9 cellular contexts compared by ENCODE assay signal in the genomic region with DNA sequence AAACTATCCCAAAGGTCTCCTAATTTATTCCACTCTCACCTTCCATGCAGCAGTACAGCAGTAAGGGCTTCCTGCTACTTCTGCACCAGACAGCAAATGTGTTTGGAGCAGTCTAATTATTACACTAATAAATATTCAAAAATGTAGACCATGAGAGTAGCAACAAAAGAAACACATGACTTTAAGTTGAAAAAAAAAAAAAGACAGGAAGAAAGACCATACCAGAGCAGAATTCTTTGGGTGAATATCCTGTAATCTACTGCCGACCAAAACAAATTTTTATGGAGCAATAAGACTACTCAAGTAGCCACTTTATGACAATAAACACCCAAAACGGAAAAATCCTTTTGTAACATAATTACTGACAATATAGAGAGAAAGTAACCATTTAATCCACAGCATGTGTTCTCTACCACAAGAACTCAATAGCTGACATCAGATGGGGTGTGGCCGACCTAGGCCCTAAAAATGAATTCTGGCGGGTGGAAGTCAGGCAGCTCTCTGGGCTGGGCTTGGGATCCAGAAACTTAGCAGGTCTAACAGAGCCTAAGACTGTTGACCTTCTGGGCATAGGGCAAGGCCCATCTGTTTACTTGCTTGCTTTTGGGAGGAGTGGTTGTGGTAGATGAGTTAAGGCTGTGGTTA. TPM values are rescaled to one million over a fixed set of nuclear protein-coding genes. Genes with fewer than 3 reads are reported as not detected.
A peak's percentile ranks its signal among the peaks of the same experiment; 100 is the strongest.
DNase-seq lines count a peak whose midpoint lies in the region; ATAC-seq and TF ChIP-seq lines count a peak whose summit lies in the region.
"Had no signal": no experiment of that assay in that cellular context is flagged by ENCODE, and none has a peak within 500 bp of the region (broad histone marks: within the 10 kb centered on the region; RNA-seq: fewer than 3 reads in every experiment).

No MANE protein-coding gene starts in this region.

- H3K27me3 Mint-ChIP-seq in activated B cell treated with CpG ODN at 0.5 μM for 24 hours = no peaks in the 10 kb centered on the region

- POLR2A ChIA-PET in activated B cell treated with CpG ODN at 0.5 μM for 24 hours (lab: Charles Lee) = no interaction called here

- peak overlapping the region; percentile 86 for H3K27ac Mint-ChIP-seq in activated B cell treated with CpG ODN at 0.5 μM for 24 hours

- no peak overlapping the region for H3K4me3 ChIP-seq in cardiac muscle cell
- H3K4me3 ChIP-seq in fibroblast of the aortic adventitia (ENCODE audit: low read depth, low read length) = no peak overlapping the region
- H3K4me3 ChIP-seq in tibial artery = no peak overlapping the region
- no peak overlapping the region for H3K4me3 ChIP-seq in dorsolateral prefrontal cortex

- H3K36me3 ChIP-seq in cardiac muscle cell (no peaks in the 10 kb centered on the region), tibial artery (no peaks in the 10 kb centered on the region)

- ATAC-seq in Right ventricle myocardium inferior (no peak), activated B cell treated with CpG ODN at 0.5 μM for 24 hours (ENCODE audit: low read depth) (no peak), GM21360 (IDR thresholded peaks at IDR 0.05; ENCODE audit: unreplicated experiment) (no peak)

- H3K9me3 ChIP-seq in cardiac muscle cell (ENCODE audit: low read depth) (no peaks in the 10 kb centered on the region), tibial artery (no peaks in the 10 kb centered on the region)

- H3K4me1 ChIP-seq in cardiac muscle cell (ENCODE audit: low read depth) (peaks cover 33% of the 10 kb centered on the region), tibial artery (peaks cover 0 to 74% (median 34%) of the 10 kb centered on the region in 4 donors)

- peaks cover 74% of the 10 kb centered on the region for H3K4me1 Mint-ChIP-seq in activated B cell treated with CpG ODN at 0.5 μM for 24 hours

- DNase-seq in cardiac muscle cell (ENCODE audit: low read depth in 1 of 2, low spot score in 1 of 2) (no peak), Right ventricle myocardium inferior (ENCODE audit: missing footprints) (no peak), activated B cell treated with CpG ODN at 0.5 μM for 24 hours (no peak), fibroblast of the aortic adventitia (ENCODE audit: low read depth) (peak; percentile 18), tibial artery (no peak), dorsolateral prefrontal cortex (no peak), D341Med (ENCODE audit: low spot score) (no peak)

- H3K9me3 Mint-ChIP-seq in activated B cell treated with CpG ODN at 0.5 μM for 24 hours = no peaks in the 10 kb centered on the region

- intact Hi-C loops in Right ventricle myocardium inferior (cut with DNase I) (loop anchor here (5.0 kb wide), 3 partner anchors 158 to 362 kb away; no protein-coding TSS in a partner anchor), activated B cell treated with CpG ODN at 0.5 μM for 24 hours (cut with micrococcal nuclease) (loop anchor here (5.0 to 10.0 kb wide), 3 partner anchors 37 to 1353 kb away; a partner anchor contains a TSS), tibial artery (cut with DNase I; ENCODE audit: low total_unique reads) (loop anchor here (10.0 kb wide), 4 partner anchors 65 to 295 kb away; no protein-coding TSS in a partner anchor), dorsolateral prefrontal cortex (cut with DNase I) (loop anchor here (5.0 to 10.0 kb wide), 4 partner anchors 155 to 445 kb away; no protein-coding TSS in a partner anchor)

- peaks cover 13% of the 10 kb centered on the region for H3K36me3 Mint-ChIP-seq in activated B cell treated with CpG ODN at 0.5 μM for 24 hours (ENCODE audit: low read depth)

- H3K27ac ChIP-seq in cardiac muscle cell = peak overlapping the region; percentile 40
- H3K27ac ChIP-seq in tibial artery = peak overlapping the region; percentile 97 to 98
- peak overlapping the region in 9 of 59 donors; percentile 1 to 36 (median 19) for H3K27ac ChIP-seq in dorsolateral prefrontal cortex
- H3K27ac ChIP-seq: C4-2B had no signal

- no peak for TF ChIP-seq CTCF in cardiac muscle cell (IDR thresholded peaks at IDR 0.05; ENCODE audit: low read depth, low read length)
- TF ChIP-seq CTCF in activated B cell treated with CpG ODN at 0.5 μM for 24 hours (IDR thresholded peaks at IDR 0.05) = no peak
- TF ChIP-seq CTCF in fibroblast of the aortic adventitia (IDR thresholded peaks at IDR 0.05; ENCODE audit: insufficient read depth, low read length) = no peak
- no peak for TF ChIP-seq CTCF in tibial artery (IDR thresholded peaks at IDR 0.05)
- TF ChIP-seq CTCF in dorsolateral prefrontal cortex (IDR thresholded peaks at IDR 0.05 in 54 of 56, conservative IDR thresholded peaks at IDR 0.05 in 2 of 56; ENCODE audit: low read depth in 1 of 56, partially characterized antibody in 56 of 56) = no peak

- H3K27me3 ChIP-seq in cardiac muscle cell = no peaks in the 10 kb centered on the region
- H3K27me3 ChIP-seq in tibial artery = no peaks in the 10 kb centered on the region
- H3K27me3 ChIP-seq in dorsolateral prefrontal cortex = no peaks in the 10 kb centered on the region

- CTCF ChIA-PET in activated B cell treated with CpG ODN at 0.5 μM for 24 hours (lab: Charles Lee) = no interaction called here

- peak overlapping the region; percentile 35 for H3K4me3 Mint-ChIP-seq in activated B cell treated with CpG ODN at 0.5 μM for 24 hours

RNA-seq across cellular contexts. Expression of a gene that starts 4.6 kb away (rescaled TPM):
- total RNA-seq in cardiac muscle cell (13.0 and 17.8 TPM in 2 replicates), Right ventricle myocardium inferior (18.9 TPM), activated B cell treated with CpG ODN at 0.5 μM for 24 hours (28.2 and 33.9 TPM in 2 replicates), fibroblast of the aortic adventitia (ENCODE audit: low replicate concordance) (10.6 and 28.7 TPM in 2 replicates), dorsolateral prefrontal cortex (10 to 100 TPM; 15.9 to 57.5 (median 36.6) TPM)
- polyA plus RNA-seq in cardiac muscle cell = 6.4 and 9.1 TPM in 2 replicates
